In the genomic region with DNA sequence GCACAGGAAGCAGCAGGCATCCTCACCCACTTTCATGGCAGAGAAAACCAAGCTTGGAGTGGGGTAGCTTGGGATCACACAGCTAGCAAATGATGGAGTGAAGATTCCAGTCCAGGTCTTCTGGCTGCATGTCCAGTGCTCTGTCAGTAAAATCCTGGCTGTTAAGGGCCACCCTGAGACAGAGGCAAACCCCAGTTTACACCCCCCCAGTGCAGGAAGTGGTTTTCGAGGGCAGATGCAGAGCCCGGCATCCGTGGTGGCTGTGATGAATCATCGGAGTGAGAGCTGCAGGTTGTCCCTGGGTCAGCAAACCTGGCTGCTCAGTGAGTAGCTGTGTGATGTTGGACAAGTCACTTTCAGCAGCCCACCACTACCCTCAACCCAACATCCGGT, we compare ENCODE assay signal across 8 cellular contexts.
A peak's percentile ranks its signal among the peaks of the same experiment; 100 is the strongest.
DNase-seq lines count a peak whose midpoint lies in the region; ATAC-seq and TF ChIP-seq lines count a peak whose summit lies in the region.

No MANE protein-coding gene starts in this region.

- H3K9ac ChIP-seq in mucosa of rectum (ENCODE audit: low read depth in 1 of 2, low read length in 2 of 2): peak overlapping the region in 1 of 2 donors; percentile 3

- H3K27ac Mint-ChIP-seq in IgD-negative memory B cell: peak overlapping the region; percentile 78 to 91 (median 87)
- peak overlapping the region; percentile 91 for H3K27ac Mint-ChIP-seq in stimulated activated naive CD8-positive, alpha-beta T cell treated with anti-CD3 and anti-CD28 coated beads, Interleukin-15, Interleukin-2, amounts not matched to agents 100 ng/mL and 50 ng/mL, for 24 hours
- no peak overlapping the region for H3K27ac Mint-ChIP-seq in endothelial cell (ENCODE audit: unreplicated experiment)

- no peak for TF ChIP-seq CTCF in brain microvascular endothelial cell (IDR thresholded peaks at IDR 0.05; ENCODE audit: low read depth, low read length, missing control alignments)
- no peak for TF ChIP-seq CTCF in endothelial cell (IDR thresholded peaks at IDR 0.05; ENCODE audit: unreplicated experiment)

- H3K4me3 ChIP-seq in brain microvascular endothelial cell (ENCODE audit: low read depth, low read length): no peak overlapping the region
- no peak overlapping the region for H3K4me3 ChIP-seq in mucosa of rectum (ENCODE audit: low read length in 2 of 2)

- H3K36me3 ChIP-seq in brain microvascular endothelial cell (replicated peaks) (no peaks in the 10 kb centered on the region), mucosa of rectum (ENCODE audit: control insufficient read depth in 2 of 2, insufficient read depth in 2 of 2, low read length in 2 of 2) (peaks cover 6 to 9% of the 10 kb centered on the region in 2 donors)

- in situ Hi-C loops in brain microvascular endothelial cell (cut with HindIII; ENCODE audit: low pct_ligation_motif_present, low sequenced_read_pairs): no loop called here

- DNase-seq in DMS153 treated with DMSO at 0.1 percent for 48 hours (lab: John Stamatoyannopoulos, UW; ENCODE audit: unreplicated experiment) (peak; percentile 22), UCSD-AML1 (lab: John Stamatoyannopoulos, UW; ENCODE audit: unreplicated experiment) (peak; percentile 82), brain microvascular endothelial cell (peak; percentile 96), endothelial cell (ENCODE audit: low spot score) (no peak)

- H3K27me3 Mint-ChIP-seq in IgD-negative memory B cell (no peaks in the 10 kb centered on the region), endothelial cell (ENCODE audit: unreplicated experiment) (peaks cover 16% of the 10 kb centered on the region)
- no peaks in the 10 kb centered on the region for H3K27me3 Mint-ChIP-seq in stimulated activated naive CD8-positive, alpha-beta T cell treated with anti-CD3 and anti-CD28 coated beads, Interleukin-15, Interleukin-2, amounts not matched to agents 100 ng/mL and 50 ng/mL, for 24 hours

- peak overlapping the region; percentile 55 to 88 (median 84) for H3K4me3 Mint-ChIP-seq in IgD-negative memory B cell
- H3K4me3 Mint-ChIP-seq in stimulated activated naive CD8-positive, alpha-beta T cell treated with anti-CD3 and anti-CD28 coated beads, Interleukin-15, Interleukin-2, amounts not matched to agents 100 ng/mL and 50 ng/mL, for 24 hours: peak overlapping the region; percentile 86
- H3K4me3 Mint-ChIP-seq in endothelial cell (ENCODE audit: unreplicated experiment): no peak overlapping the region

- H3K27me3 ChIP-seq in brain microvascular endothelial cell (replicated peaks): no peaks in the 10 kb centered on the region
- H3K27me3 ChIP-seq in mucosa of rectum (ENCODE audit: control insufficient read depth in 2 of 2, insufficient read depth in 2 of 2, low read length in 2 of 2): no peaks in the 10 kb centered on the region

- peaks cover 47 to 63% (median 47%) of the 10 kb centered on the region in 3 donors for H3K4me1 Mint-ChIP-seq in IgD-negative memory B cell
- peaks cover 88% of the 10 kb centered on the region for H3K4me1 Mint-ChIP-seq in stimulated activated naive CD8-positive, alpha-beta T cell treated with anti-CD3 and anti-CD28 coated beads, Interleukin-15, Interleukin-2, amounts not matched to agents 100 ng/mL and 50 ng/mL, for 24 hours (ENCODE audit: low read depth)
- peaks cover 48% of the 10 kb centered on the region for H3K4me1 Mint-ChIP-seq in endothelial cell (ENCODE audit: unreplicated experiment)

- H3K36me3 Mint-ChIP-seq in IgD-negative memory B cell (no peaks in the 10 kb centered on the region), endothelial cell (ENCODE audit: low read depth, unreplicated experiment) (peaks cover 45% of the 10 kb centered on the region)
- peaks cover 21% of the 10 kb centered on the region for H3K36me3 Mint-ChIP-seq in stimulated activated naive CD8-positive, alpha-beta T cell treated with anti-CD3 and anti-CD28 coated beads, Interleukin-15, Interleukin-2, amounts not matched to agents 100 ng/mL and 50 ng/mL, for 24 hours (ENCODE audit: low read depth)

- ATAC-seq in GM21526 (IDR thresholded peaks at IDR 0.05; ENCODE audit: low FRiP score, unreplicated experiment): peak; percentile 60

- H3K9me3 Mint-ChIP-seq in IgD-negative memory B cell (no peaks in the 10 kb centered on the region), endothelial cell (ENCODE audit: unreplicated experiment) (no peaks in the 10 kb centered on the region)
- H3K9me3 Mint-ChIP-seq in stimulated activated naive CD8-positive, alpha-beta T cell treated with anti-CD3 and anti-CD28 coated beads, Interleukin-15, Interleukin-2, amounts not matched to agents 100 ng/mL and 50 ng/mL, for 24 hours: no peaks in the 10 kb centered on the region

- peaks cover 42 to 44% of the 10 kb centered on the region in 2 donors for H3K4me1 ChIP-seq in mucosa of rectum (ENCODE audit: control insufficient read depth in 2 of 2, insufficient read depth in 2 of 2, low read length in 2 of 2)

- H3K9me3 ChIP-seq in mucosa of rectum (ENCODE audit: control insufficient read depth in 2 of 2, low read length in 2 of 2): no peaks in the 10 kb centered on the region

- peak overlapping the region; percentile 67 for H3K27ac ChIP-seq in brain microvascular endothelial cell
- H3K27ac ChIP-seq in mucosa of rectum (ENCODE audit: low read depth in 2 of 2, low read length in 2 of 2): peak overlapping the region; percentile 46 to 77
